8 cellular contexts compared by ENCODE assay signal in the genomic region with DNA sequence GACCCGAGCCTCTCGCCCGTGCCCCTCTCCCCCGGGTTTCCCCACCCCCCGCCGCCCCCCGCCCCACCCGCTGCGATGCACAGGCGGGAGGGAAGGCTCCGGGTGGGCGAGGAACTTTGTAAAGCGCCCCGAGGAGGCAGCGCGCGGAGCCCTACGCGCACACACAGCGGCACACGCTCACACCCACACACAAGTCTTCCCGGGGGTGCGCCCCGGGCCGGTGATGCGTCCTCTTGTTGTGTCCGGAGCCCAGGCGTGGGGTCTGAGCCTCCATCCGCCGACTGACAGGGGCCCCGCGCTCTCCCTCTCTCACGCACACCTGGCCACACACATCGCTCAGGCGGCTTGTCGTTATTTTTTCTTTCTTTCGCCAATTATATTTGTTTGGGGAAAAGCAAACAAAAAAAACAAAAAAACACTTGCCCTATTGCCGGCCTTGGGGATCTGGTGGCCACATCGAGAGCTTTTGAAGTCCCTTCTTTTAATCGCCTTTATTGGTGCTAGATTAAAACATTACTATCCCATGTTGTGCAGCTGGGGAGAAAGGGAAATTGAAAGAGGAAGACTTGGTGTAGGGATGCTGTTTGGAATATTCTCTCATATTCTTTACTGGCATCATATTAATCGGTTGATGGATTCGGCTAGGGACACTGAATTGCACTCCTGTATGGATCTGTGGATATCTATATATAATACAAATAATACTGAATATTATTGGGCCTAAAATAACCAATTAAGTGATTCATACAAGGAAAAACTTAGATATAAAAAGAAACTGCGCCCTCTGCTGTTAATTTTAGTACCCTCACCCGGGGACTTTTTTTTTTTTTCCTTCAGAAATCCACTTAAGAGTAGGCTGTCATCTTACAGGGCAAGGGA. TPM values are rescaled to one million over a fixed set of nuclear protein-coding genes. Genes with fewer than 3 reads are reported as not detected.
A peak's percentile ranks its signal among the peaks of the same experiment; 100 is the strongest.
DNase-seq lines count a peak whose midpoint lies in the region; ATAC-seq and TF ChIP-seq lines count a peak whose summit lies in the region.

No MANE protein-coding gene starts in this region.

- no peaks in the 10 kb centered on the region for H3K36me3 Mint-ChIP-seq in stimulated activated naive B cell treated with anti-CD40 and anti-IgM and Interleukin-4, amounts not matched to agents 10 μg/mL and 1 μg/mL and 100 μg/mL, for 72 hours

- peaks cover 14 to 26% of the 10 kb centered on the region in 2 donors for H3K4me1 Mint-ChIP-seq in stimulated activated naive B cell treated with anti-CD40 and anti-IgM and Interleukin-4, amounts not matched to agents 10 μg/mL and 1 μg/mL and 100 μg/mL, for 72 hours

- peak; percentile 32 for ATAC-seq in GM19463 (IDR thresholded peaks at IDR 0.05; ENCODE audit: unreplicated experiment)
- peak; percentile 74 for ATAC-seq in SK-N-SH treated with all-trans-retinoic acid at 6 μM for 48 hours
- peak; percentile 55 to 56 for ATAC-seq in stimulated activated naive B cell treated with anti-CD40 and anti-IgM and Interleukin-4, amounts not matched to agents 10 μg/mL and 1 μg/mL and 100 μg/mL, for 72 hours (replicated peaks)

- H3K27me3 Mint-ChIP-seq in stimulated activated naive B cell treated with anti-CD40 and anti-IgM and Interleukin-4, amounts not matched to agents 10 μg/mL and 1 μg/mL and 100 μg/mL, for 72 hours: peaks cover 23 to 29% of the 10 kb centered on the region in 2 donors

- no peaks in the 10 kb centered on the region for H3K9me3 Mint-ChIP-seq in stimulated activated naive B cell treated with anti-CD40 and anti-IgM and Interleukin-4, amounts not matched to agents 10 μg/mL and 1 μg/mL and 100 μg/mL, for 72 hours

- peak overlapping the region; percentile 84 to 86 for H3K4me3 Mint-ChIP-seq in stimulated activated naive B cell treated with anti-CD40 and anti-IgM and Interleukin-4, amounts not matched to agents 10 μg/mL and 1 μg/mL and 100 μg/mL, for 72 hours

- H3K27ac Mint-ChIP-seq in stimulated activated naive B cell treated with anti-CD40 and anti-IgM and Interleukin-4, amounts not matched to agents 10 μg/mL and 1 μg/mL and 100 μg/mL, for 72 hours: no peak overlapping the region

- peak; percentile 73 for DNase-seq in COLO668 (lab: John Stamatoyannopoulos, UW; ENCODE audit: unreplicated experiment)
- peak; percentile 70 for DNase-seq in M059J (ENCODE audit: low read depth)
- peak; percentile 60 for DNase-seq in dermis blood vessel endothelial cell
- peak; percentile 69 for DNase-seq in left kidney (ENCODE audit: low read depth, low spot score)
- peak; percentile 19 for DNase-seq in stimulated activated naive B cell treated with anti-CD40 and anti-IgM and Interleukin-4, amounts not matched to agents 10 μg/mL and 1 μg/mL and 100 μg/mL, for 72 hours
- no peak for DNase-seq in GDM1 (lab: John Stamatoyannopoulos, UW)

TF ChIP-seq in SK-N-SH treated with all-trans-retinoic acid at 6 μM for 48 hours, 23 proteins besides CTCF, POLR2A, EP300 and RAD21:
- TF ChIP-seq, protein P1, sequence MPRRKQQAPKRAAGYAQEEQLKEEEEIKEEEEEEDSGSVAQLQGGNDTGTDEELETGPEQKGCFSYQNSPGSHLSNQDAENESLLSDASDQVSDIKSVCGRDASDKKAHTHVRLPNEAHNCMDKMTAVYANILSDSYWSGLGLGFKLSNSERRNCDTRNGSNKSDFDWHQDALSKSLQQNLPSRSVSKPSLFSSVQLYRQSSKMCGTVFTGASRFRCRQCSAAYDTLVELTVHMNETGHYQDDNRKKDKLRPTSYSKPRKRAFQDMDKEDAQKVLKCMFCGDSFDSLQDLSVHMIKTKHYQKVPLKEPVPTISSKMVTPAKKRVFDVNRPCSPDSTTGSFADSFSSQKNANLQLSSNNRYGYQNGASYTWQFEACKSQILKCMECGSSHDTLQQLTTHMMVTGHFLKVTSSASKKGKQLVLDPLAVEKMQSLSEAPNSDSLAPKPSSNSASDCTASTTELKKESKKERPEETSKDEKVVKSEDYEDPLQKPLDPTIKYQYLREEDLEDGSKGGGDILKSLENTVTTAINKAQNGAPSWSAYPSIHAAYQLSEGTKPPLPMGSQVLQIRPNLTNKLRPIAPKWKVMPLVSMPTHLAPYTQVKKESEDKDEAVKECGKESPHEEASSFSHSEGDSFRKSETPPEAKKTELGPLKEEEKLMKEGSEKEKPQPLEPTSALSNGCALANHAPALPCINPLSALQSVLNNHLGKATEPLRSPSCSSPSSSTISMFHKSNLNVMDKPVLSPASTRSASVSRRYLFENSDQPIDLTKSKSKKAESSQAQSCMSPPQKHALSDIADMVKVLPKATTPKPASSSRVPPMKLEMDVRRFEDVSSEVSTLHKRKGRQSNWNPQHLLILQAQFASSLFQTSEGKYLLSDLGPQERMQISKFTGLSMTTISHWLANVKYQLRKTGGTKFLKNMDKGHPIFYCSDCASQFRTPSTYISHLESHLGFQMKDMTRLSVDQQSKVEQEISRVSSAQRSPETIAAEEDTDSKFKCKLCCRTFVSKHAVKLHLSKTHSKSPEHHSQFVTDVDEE (CRISPR knock-in tag; IDR thresholded peaks at IDR 0.05): no peak
- no peak for TF ChIP-seq ISL1 (CRISPR knock-in tag; IDR thresholded peaks at IDR 0.05)
- no peak for TF ChIP-seq RARB (CRISPR knock-in tag; IDR thresholded peaks at IDR 0.05)
- no peak for TF ChIP-seq ZNF565 (CRISPR knock-in tag; conservative IDR thresholded peaks at IDR 0.05; ENCODE audit: low read depth)
- TF ChIP-seq CSDC2 (CRISPR knock-in tag; IDR thresholded peaks at IDR 0.05): no peak
- no peak for TF ChIP-seq TCF4 (CRISPR knock-in tag; IDR thresholded peaks at IDR 0.05; ENCODE audit: borderline replicate concordance)
- TF ChIP-seq, protein P2, sequence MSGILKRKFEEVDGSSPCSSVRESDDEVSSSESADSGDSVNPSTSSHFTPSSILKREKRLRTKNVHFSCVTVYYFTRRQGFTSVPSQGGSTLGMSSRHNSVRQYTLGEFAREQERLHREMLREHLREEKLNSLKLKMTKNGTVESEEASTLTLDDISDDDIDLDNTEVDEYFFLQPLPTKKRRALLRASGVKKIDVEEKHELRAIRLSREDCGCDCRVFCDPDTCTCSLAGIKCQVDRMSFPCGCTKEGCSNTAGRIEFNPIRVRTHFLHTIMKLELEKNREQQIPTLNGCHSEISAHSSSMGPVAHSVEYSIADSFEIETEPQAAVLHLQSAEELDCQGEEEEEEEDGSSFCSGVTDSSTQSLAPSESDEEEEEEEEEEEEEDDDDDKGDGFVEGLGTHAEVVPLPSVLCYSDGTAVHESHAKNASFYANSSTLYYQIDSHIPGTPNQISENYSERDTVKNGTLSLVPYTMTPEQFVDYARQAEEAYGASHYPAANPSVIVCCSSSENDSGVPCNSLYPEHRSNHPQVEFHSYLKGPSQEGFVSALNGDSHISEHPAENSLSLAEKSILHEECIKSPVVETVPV (CRISPR knock-in tag; IDR thresholded peaks at IDR 0.05): no peak
- no peak for TF ChIP-seq SNAI2 (CRISPR knock-in tag; IDR thresholded peaks at IDR 0.05)
- no peak for TF ChIP-seq ZNF8 (CRISPR knock-in tag; IDR thresholded peaks at IDR 0.05)
- TF ChIP-seq ESRRG (CRISPR knock-in tag; IDR thresholded peaks at IDR 0.05): no peak
- no peak for TF ChIP-seq ZFP3 (CRISPR knock-in tag; IDR thresholded peaks at IDR 0.05)
- TF ChIP-seq ARNTL (CRISPR knock-in tag; IDR thresholded peaks at IDR 0.05; ENCODE audit: borderline replicate concordance, low read depth): no peak
- TF ChIP-seq, protein P3, sequence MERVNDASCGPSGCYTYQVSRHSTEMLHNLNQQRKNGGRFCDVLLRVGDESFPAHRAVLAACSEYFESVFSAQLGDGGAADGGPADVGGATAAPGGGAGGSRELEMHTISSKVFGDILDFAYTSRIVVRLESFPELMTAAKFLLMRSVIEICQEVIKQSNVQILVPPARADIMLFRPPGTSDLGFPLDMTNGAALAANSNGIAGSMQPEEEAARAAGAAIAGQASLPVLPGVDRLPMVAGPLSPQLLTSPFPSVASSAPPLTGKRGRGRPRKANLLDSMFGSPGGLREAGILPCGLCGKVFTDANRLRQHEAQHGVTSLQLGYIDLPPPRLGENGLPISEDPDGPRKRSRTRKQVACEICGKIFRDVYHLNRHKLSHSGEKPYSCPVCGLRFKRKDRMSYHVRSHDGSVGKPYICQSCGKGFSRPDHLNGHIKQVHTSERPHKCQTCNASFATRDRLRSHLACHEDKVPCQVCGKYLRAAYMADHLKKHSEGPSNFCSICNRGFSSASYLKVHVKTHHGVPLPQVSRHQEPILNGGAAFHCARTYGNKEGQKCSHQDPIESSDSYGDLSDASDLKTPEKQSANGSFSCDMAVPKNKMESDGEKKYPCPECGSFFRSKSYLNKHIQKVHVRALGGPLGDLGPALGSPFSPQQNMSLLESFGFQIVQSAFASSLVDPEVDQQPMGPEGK (CRISPR knock-in tag; IDR thresholded peaks at IDR 0.05; ENCODE audit: borderline replicate concordance): no peak
- no peak for TF ChIP-seq ZC3H10 (CRISPR knock-in tag; IDR thresholded peaks at IDR 0.05)
- TF ChIP-seq OSR1 (CRISPR knock-in tag; IDR thresholded peaks at IDR 0.05): no peak

RNA-seq across cellular contexts. Expression of a gene that starts 0.9 kb away (rescaled TPM):
- 5.8 and 8.3 TPM in 2 replicates for total RNA-seq in M059J (2014; rRNA removed; shearing (Covaris generic))
- under 0.01 and 0.05 TPM in 2 replicates for total RNA-seq in dermis blood vessel endothelial cell
